ENCODE assay signal across 8 cellular contexts in the genomic region with DNA sequence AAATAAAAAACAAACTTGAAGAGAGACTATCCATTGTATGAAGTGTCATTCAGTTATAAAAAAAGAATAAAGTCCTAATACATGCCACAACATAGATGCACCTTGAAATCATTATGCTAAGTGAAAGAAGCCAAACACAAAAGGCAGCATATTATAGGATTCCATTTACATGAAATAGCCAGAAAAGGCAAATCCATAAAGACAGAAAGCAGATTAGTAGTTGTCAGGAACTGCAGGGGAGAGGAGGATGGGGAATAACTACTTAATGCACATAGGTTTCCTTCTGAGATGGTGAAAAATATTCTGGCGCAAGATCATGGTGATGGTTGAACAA. TPM values are rescaled to one million over a fixed set of nuclear protein-coding genes. Genes with fewer than 3 reads are reported as not detected.
DNase-seq lines count a peak whose midpoint lies in the region; ATAC-seq and TF ChIP-seq lines count a peak whose summit lies in the region.

No MANE protein-coding gene starts in this region.

- H3K9me3 ChIP-seq in esophagus muscularis mucosa = no peaks in the 10 kb centered on the region

- H3K4me3 Mint-ChIP-seq in stimulated activated naive CD8-positive, alpha-beta T cell treated with anti-CD3 and anti-CD28 coated beads, Interleukin-15, Interleukin-2, amounts not matched to agents 100 ng/mL and 50 ng/mL, for 24 hours = peak overlapping the region; percentile 54

- TF ChIP-seq CTCF in esophagus muscularis mucosa (IDR thresholded peaks at IDR 0.05) = no peak

- no peaks in the 10 kb centered on the region for H3K36me3 Mint-ChIP-seq in stimulated activated naive CD8-positive, alpha-beta T cell treated with anti-CD3 and anti-CD28 coated beads, Interleukin-15, Interleukin-2, amounts not matched to agents 100 ng/mL and 50 ng/mL, for 24 hours (ENCODE audit: low read depth)

- H3K9me3 Mint-ChIP-seq in stimulated activated naive CD8-positive, alpha-beta T cell treated with anti-CD3 and anti-CD28 coated beads, Interleukin-15, Interleukin-2, amounts not matched to agents 100 ng/mL and 50 ng/mL, for 24 hours = no peaks in the 10 kb centered on the region

- peaks cover 4% of the 10 kb centered on the region for H3K27me3 Mint-ChIP-seq in stimulated activated naive CD8-positive, alpha-beta T cell treated with anti-CD3 and anti-CD28 coated beads, Interleukin-15, Interleukin-2, amounts not matched to agents 100 ng/mL and 50 ng/mL, for 24 hours

- no peak overlapping the region for H3K27ac ChIP-seq in esophagus muscularis mucosa (replicated peaks in 1 of 4)

- 97% methylated on average over 1 of the region's 1 CpG for WGBS in esophagus muscularis mucosa

- peak overlapping the region; percentile 15 to 42 (median 33) for H3K4me3 ChIP-seq in esophagus muscularis mucosa

- peaks cover 0 to 3% (median under 1%) of the 10 kb centered on the region in 4 donors for H3K27me3 ChIP-seq in esophagus muscularis mucosa

- TF ChIP-seq EP300 in esophagus muscularis mucosa (IDR thresholded peaks at IDR 0.05) = no peak

- no peaks in the 10 kb centered on the region for H3K4me1 ChIP-seq in esophagus muscularis mucosa

- no peak for TF ChIP-seq POLR2A in esophagus muscularis mucosa (IDR thresholded peaks at IDR 0.05; ENCODE audit: low read depth)

- peaks cover 14% of the 10 kb centered on the region for H3K4me1 Mint-ChIP-seq in stimulated activated naive CD8-positive, alpha-beta T cell treated with anti-CD3 and anti-CD28 coated beads, Interleukin-15, Interleukin-2, amounts not matched to agents 100 ng/mL and 50 ng/mL, for 24 hours (ENCODE audit: low read depth)

- no peaks in the 10 kb centered on the region for H3K36me3 ChIP-seq in esophagus muscularis mucosa

- ATAC-seq in stimulated activated naive CD8-positive, alpha-beta T cell treated with anti-CD3 and anti-CD28 coated beads, Interleukin-15, Interleukin-2, amounts not matched to agents 100 U/mL and 50 U/mL, for 24 hours = no peak
- ATAC-seq in HG03442 (IDR thresholded peaks at IDR 0.05; ENCODE audit: unreplicated experiment) (peak; percentile 25), left colon (no peak)

- no peak for DNase-seq in stimulated activated naive CD8-positive, alpha-beta T cell treated with anti-CD3 and anti-CD28 coated beads, Interleukin-15, Interleukin-2, amounts not matched to agents 100 U/mL and 50 U/mL, for 24 hours
- DNase-seq in esophagus muscularis mucosa (ENCODE audit: extremely low spot score) (peak; percentile 10), NCI-H526 treated with DMSO at 0.1 percent for 48 hours (lab: John Stamatoyannopoulos, UW) (no peak), cortex of kidney (lab: John Stamatoyannopoulos, UW) (no peak), NCI-H1436 treated with DMSO at 0.1 percent for 48 hours (lab: John Stamatoyannopoulos, UW) (no peak), left colon (no peak)

- intact Hi-C loops in esophagus muscularis mucosa (cut with DNase I) (no loop called here), left colon (cut with DNase I, micrococcal nuclease) (no loop called here)

- H3K27ac Mint-ChIP-seq in stimulated activated naive CD8-positive, alpha-beta T cell treated with anti-CD3 and anti-CD28 coated beads, Interleukin-15, Interleukin-2, amounts not matched to agents 100 ng/mL and 50 ng/mL, for 24 hours = no peak overlapping the region

RNA-seq across cellular contexts. Expression of gene PON1, which starts 6.6 kb away (rescaled TPM):
- total RNA-seq in esophagus muscularis mucosa (not detected), left colon (not detected)
